16 cellular contexts compared by ENCODE assay signal in the genomic region with DNA sequence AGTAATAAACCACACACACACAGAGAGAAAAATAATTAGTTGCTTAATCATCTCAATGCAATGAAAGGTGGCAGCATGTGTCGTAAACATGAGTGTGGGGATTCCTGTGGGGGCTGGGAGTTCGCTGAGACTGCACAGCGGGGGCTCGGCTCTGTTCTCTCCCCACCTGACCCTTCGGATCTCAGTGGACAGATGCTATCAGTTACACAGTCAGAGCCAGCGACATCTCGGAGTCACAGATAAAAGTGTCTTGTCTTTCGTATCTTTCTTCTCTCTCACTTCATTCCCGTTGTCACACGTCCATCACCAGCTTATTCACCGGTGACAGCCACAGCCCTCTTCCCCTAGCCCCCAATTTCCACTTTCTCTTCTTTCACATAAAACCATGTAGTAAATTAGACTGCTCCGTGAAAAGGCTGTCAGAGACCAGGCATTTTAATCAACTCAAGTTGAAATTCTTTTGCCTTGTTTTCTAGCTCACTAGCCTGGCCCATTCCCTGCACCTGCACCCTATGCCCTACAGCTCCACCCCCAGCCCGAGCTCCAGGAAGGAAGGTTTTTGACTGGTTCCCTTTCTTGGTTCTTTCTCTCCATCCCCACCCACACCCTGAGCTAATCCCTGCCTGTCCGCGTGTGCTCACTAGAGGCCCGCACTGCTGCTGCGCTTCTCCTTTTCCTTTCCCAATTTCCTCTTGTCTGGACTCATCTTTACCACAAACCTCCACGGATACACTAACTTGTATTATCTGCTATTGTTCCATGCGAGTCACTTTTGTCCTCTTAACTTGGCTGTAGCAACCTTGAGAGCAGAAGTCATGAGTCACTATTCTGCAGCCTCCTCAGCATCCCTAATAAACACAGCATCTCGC. TPM values are rescaled to one million over a fixed set of nuclear protein-coding genes. Genes with fewer than 3 reads are reported as not detected.
A peak's percentile ranks its signal among the peaks of the same experiment; 100 is the strongest.
DNase-seq lines count a peak whose midpoint lies in the region; TF ChIP-seq lines count a peak whose summit lies in the region.
"Had no signal": no experiment of that assay in that cellular context is flagged by ENCODE, and none has a peak within 500 bp of the region (broad histone marks: within the 10 kb centered on the region; RNA-seq: fewer than 3 reads in every experiment).

No MANE protein-coding gene starts in this region.

- no peaks in the 10 kb centered on the region for H3K36me3 ChIP-seq in testis (ENCODE audit: low read depth, missing control alignments)
- H3K36me3 ChIP-seq: pancreas had no signal

- BruUV-seq in Calu3 (replicated peaks; lab: Mats Ljungman, UMichigan): no TSS peak

- no peaks in the 10 kb centered on the region for H3K9me3 Mint-ChIP-seq in nephron
- H3K9me3 Mint-ChIP-seq in Calu3 (ENCODE audit: low read depth, unreplicated experiment): peaks cover 7% of the 10 kb centered on the region

- H3K4me3 ChIP-seq in fibroblast of mammary gland (ENCODE audit: control insufficient read depth, low read depth, low read length) (no peak overlapping the region), testis (no peak overlapping the region)
- H3K4me3 ChIP-seq: pancreas had no signal

- no peaks in the 10 kb centered on the region for H3K36me3 Mint-ChIP-seq in nephron (ENCODE audit: low read depth)
- H3K36me3 Mint-ChIP-seq in Calu3 (ENCODE audit: insufficient read depth, unreplicated experiment): no peaks in the 10 kb centered on the region
- H3K36me3 Mint-ChIP-seq: T-cell had no signal

- CTCF ChIA-PET in Calu3 (lab: Charles Lee): interaction anchor here (0.6 kb wide), 1 partner anchor 154 kb away, joined by 3 read pairs; no protein-coding TSS in a partner anchor

- peak overlapping the region; percentile 37 to 57 (median 57) for H3K27ac Mint-ChIP-seq in nephron
- H3K27ac Mint-ChIP-seq in Calu3 (ENCODE audit: unreplicated experiment): no peak overlapping the region
- H3K27ac Mint-ChIP-seq: activated naive CD4-positive, alpha-beta T cell treated with anti-CD3 and anti-CD28 coated beads for 36 hours; T-cell had no signal

- peaks cover 61% of the 10 kb centered on the region for H3K4me1 Mint-ChIP-seq in nephron
- H3K4me1 Mint-ChIP-seq in Calu3 (ENCODE audit: low read depth, unreplicated experiment): peaks cover 13% of the 10 kb centered on the region
- H3K4me1 Mint-ChIP-seq: T-cell had no signal

- H3K27ac ChIP-seq in testis: no peak overlapping the region
- H3K27ac ChIP-seq: C4-2B, pancreas had no signal

- intact Hi-C loops in Calu3 (cut with micrococcal nuclease; ENCODE audit: unreplicated experiment): no loop called here
- intact Hi-C loops in testis (cut with DNase I; ENCODE audit: low total_unique reads): no loop called here

- H3K4me3 Mint-ChIP-seq in nephron: peak overlapping the region in 1 of 3 experiments; percentile 25
- no peak overlapping the region for H3K4me3 Mint-ChIP-seq in Calu3 (ENCODE audit: low read depth, unreplicated experiment)
- H3K4me3 Mint-ChIP-seq: activated naive CD4-positive, alpha-beta T cell treated with anti-CD3 and anti-CD28 coated beads for 36 hours; T-cell had no signal

- DNase-seq in GF-D8 (lab: John Stamatoyannopoulos, UW): peak; percentile 40
- peak; percentile 63 for DNase-seq in NOMO-1 treated with dmso at 0.1 percent for 144 hours (lab: John Stamatoyannopoulos, UW; ENCODE audit: unreplicated experiment)
- peak; percentile 64 for DNase-seq in fibroblast of mammary gland (ENCODE audit: low read depth)
- no peak for DNase-seq in Calu3
- no peak for DNase-seq in testis
- no peak for DNase-seq in NCI-H1436 treated with DMSO at 0.1 percent for 48 hours (lab: John Stamatoyannopoulos, UW)
- no peak for DNase-seq in NCI-H226
- DNase-seq: activated naive CD4-positive, alpha-beta T cell treated with anti-CD3 and anti-CD28 coated beads for 36 hours; NCI-H1092 treated with DMSO at 0.1 percent for 48 hours; NK-92 treated with Interleukin-12 subunit alpha and Interleukin-12 subunit beta, amount 100 ng/mL, for 24 hours; pancreas; stimulated activated CD4-positive, alpha-beta T cell treated with anti-CD3 and anti-CD28 coated beads, Interleukin-2, amount 100 ng/mL, for 24 hours; stimulated activated naive CD4-positive, alpha-beta T cell had no signal

- WGBS in testis, 2 donors: 82 to 86% methylated on average over 20 of the region's 20 CpGs

- no peak for TF ChIP-seq POLR2A in testis (IDR thresholded peaks at IDR 0.05)

- H3K27me3 ChIP-seq in testis: no peaks in the 10 kb centered on the region
- H3K27me3 ChIP-seq: pancreas had no signal

- no peaks in the 10 kb centered on the region for H3K9me3 ChIP-seq in testis
- H3K9me3 ChIP-seq: pancreas had no signal

- TF ChIP-seq CTCF in fibroblast of mammary gland (conservative IDR thresholded peaks at IDR 0.05; ENCODE audit: control insufficient read depth, insufficient read depth, low read depth, low read length) (no peak), nephron (IDR thresholded peaks at IDR 0.05; ENCODE audit: unreplicated experiment in 3 of 3) (no peak), Calu3 (IDR thresholded peaks at IDR 0.05; ENCODE audit: unreplicated experiment) (no peak), testis (IDR thresholded peaks at IDR 0.05) (no peak)

- H3K4me1 ChIP-seq in testis: no peaks in the 10 kb centered on the region
- H3K4me1 ChIP-seq: pancreas had no signal

- H3K27me3 Mint-ChIP-seq in nephron (ENCODE audit: low read depth) (peaks cover 14% of the 10 kb centered on the region), Calu3 (ENCODE audit: unreplicated experiment) (peaks cover 86% of the 10 kb centered on the region)

RNA-seq across cellular contexts. Expression of a gene that starts 36.8 kb away (rescaled TPM):
- total RNA-seq in Calu3 (2022): not detected in 2 replicates
- 1 to 10 TPM; 4.5 to 8.1 TPM for total RNA-seq in testis
- polyA plus RNA-seq in testis (ENCODE audit: insufficient read depth, low read depth, low replicate concordance): 10.4 TPM
- total RNA-seq: activated naive CD4-positive, alpha-beta T cell treated with anti-CD3 and anti-CD28 coated beads for 36 hours had no signal

Comparison
In these comparisons a context has a peak if more than half of its experiments do, and no peak if none do; other contexts are left out.
1. DNase-seq: peak in GF-D8 (single experiment), NOMO-1 treated with dmso at 0.1 percent for 144 hours (single experiment) and fibroblast of mammary gland (single experiment); none in Calu3 (single experiment), testis (single experiment), NCI-H1436 treated with DMSO at 0.1 percent for 48 hours (single experiment) and NCI-H226 (single experiment).